In the genomic region with DNA sequence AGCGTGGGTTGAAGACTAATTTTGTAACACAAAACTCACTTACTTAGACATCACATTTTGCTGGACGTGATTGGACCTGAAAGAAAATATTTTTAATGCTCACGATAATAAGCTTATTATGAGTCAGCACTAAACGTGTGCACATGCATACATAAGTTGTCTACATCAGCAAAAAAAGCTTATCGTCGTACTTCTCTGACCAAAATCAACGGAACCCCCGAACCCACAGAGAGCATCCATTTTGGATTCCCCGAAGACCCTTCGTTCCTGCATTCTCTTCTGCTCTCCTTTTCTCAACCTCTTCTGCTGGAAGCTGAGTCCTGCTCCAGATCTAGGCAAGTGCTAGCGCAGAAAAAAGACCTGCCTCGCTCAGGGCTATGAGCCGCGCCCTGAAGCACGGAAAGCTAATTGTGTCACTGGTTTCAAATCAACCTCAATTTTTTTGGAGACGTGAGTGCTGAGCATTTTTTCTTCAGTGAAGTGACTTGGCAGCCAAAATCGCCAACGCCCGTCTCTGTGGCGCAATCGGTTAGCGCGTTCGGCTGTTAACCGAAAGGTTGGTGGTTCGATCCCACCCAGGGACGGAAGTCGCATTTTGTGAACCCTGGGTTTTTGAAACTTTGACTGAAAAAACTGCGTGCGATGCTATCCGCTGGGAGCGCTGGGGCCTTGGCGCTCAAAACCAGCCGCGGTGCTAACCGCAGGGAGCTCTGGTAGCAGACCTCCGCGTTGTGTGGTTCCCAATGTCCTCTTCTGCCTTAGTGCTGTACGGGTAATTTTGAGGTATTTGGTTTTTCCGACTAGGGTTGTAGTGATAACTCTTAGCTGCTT, we compare ENCODE assay signal across 8 cellular contexts. TPM values are rescaled to one million over a fixed set of nuclear protein-coding genes. Genes with fewer than 3 reads are reported as not detected.
DNase-seq lines count a peak whose midpoint lies in the region; ATAC-seq, FAIRE-seq and TF ChIP-seq lines count a peak whose summit lies in the region.
"Not testable (repeated sequence)": the region's sequence is repeated elsewhere in the genome, so short reads cannot be mapped to it uniquely, and the experiment has no call there.

No MANE protein-coding gene starts in this region.

- not testable (repeated sequence) for H3K9me3 ChIP-seq in ascending aorta; hepatocyte (ENCODE audit: low read depth)

- ATAC-seq in HG02852 (IDR thresholded peaks at IDR 0.05; ENCODE audit: unreplicated experiment): peak; percentile 60

- peak overlapping the region; percentile 53 for H2AFZ ChIP-seq in hepatocyte

- H3K9me2 ChIP-seq in hepatocyte (replicated peaks; ENCODE audit: insufficient read depth): not testable (repeated sequence)

- WGBS in hepatocyte (ENCODE audit: low lambda C conversion rate, missing lambda C conversion rate): 3% methylated on average over 40 of the region's 40 CpGs

- H3K4me3 ChIP-seq in ascending aorta: peak overlapping the region; percentile 58 to 68
- H3K4me3 ChIP-seq in hepatocyte: peak overlapping the region; percentile 43
- H3K4me3 ChIP-seq in rectal smooth muscle tissue (ENCODE audit: low read length): peak overlapping the region; percentile 61

- not testable (repeated sequence) for TF ChIP-seq CTCF in ascending aorta (IDR thresholded peaks at IDR 0.05); hepatocyte (IDR thresholded peaks at IDR 0.05; ENCODE audit: poor library complexity)

- DNase-seq in GM12891 (ENCODE audit: insufficient read length, low spot score): not testable (repeated sequence)
- DNase-seq in NCI-H146 (lab: John Stamatoyannopoulos, UW) (peak; percentile 71), T-helper 9 cell (peak; percentile 73), ascending aorta (ENCODE audit: low spot score in 2 of 2) (peak in 1 of 2 donors; percentile 89), hepatocyte (ENCODE audit: low spot score) (peak; percentile 82), urothelium cell line (ENCODE audit: low spot score) (peak; percentile 66)

- intact Hi-C loops in ascending aorta (cut with DNase I): not testable (repeated sequence)

- H3K36me3 ChIP-seq in ascending aorta; hepatocyte (replicated peaks; ENCODE audit: insufficient read depth, low read depth); rectal smooth muscle tissue (ENCODE audit: control insufficient read depth, insufficient read depth, low read length): not testable (repeated sequence)

- peak overlapping the region; percentile 62 to 66 for H3K27ac ChIP-seq in ascending aorta
- not testable (repeated sequence) for H3K27ac ChIP-seq in hepatocyte; rectal smooth muscle tissue (ENCODE audit: low read depth, low read length)

- H3K4me2 ChIP-seq in hepatocyte: peak overlapping the region; percentile 77

- peak; percentile 84 for FAIRE-seq in GM12891 (lab: Jason Lieb, UNC)
- FAIRE-seq in urothelium cell line (lab: Jason Lieb, UNC): not testable (repeated sequence)

- not testable (repeated sequence) for H3K4me1 ChIP-seq in ascending aorta; hepatocyte (ENCODE audit: insufficient read depth); rectal smooth muscle tissue (ENCODE audit: control insufficient read depth, insufficient read depth, low read length)

- not testable (repeated sequence) for H3K79me2 ChIP-seq in hepatocyte

- H3K27me3 ChIP-seq in ascending aorta; hepatocyte; rectal smooth muscle tissue (ENCODE audit: control insufficient read depth, insufficient read depth, low read length): not testable (repeated sequence)

- not testable (repeated sequence) for TF ChIP-seq POLR2A in GM12891 (IDR thresholded peaks at IDR 0.05; ENCODE audit: low read depth, low read length)

- not testable (repeated sequence) for H4K20me1 ChIP-seq in hepatocyte (ENCODE audit: insufficient read depth, poor library complexity, severe bottlenecking)

- not testable (repeated sequence) for H3K9ac ChIP-seq in rectal smooth muscle tissue (ENCODE audit: low read length)

TF ChIP-seq in GM12891, 5 proteins besides CTCF, POLR2A, EP300 and RAD21:
- peak; percentile 40; the same call in 1 of the 2 replicates for TF ChIP-seq SPI1 (IDR thresholded peaks at IDR 0.05; ENCODE audit: low read depth, low read length)

RNA-seq across cellular contexts. Expression of a gene that starts 9.7 kb away (rescaled TPM):
- not detected for polyA plus RNA-seq in GM12891 (2012; ENCODE audit: low read depth, missing spikeins)
- total RNA-seq in ascending aorta (8.8 TPM), hepatocyte (0.17 and 2.2 TPM in 2 replicates)
- polyA plus RNA-seq in hepatocyte: 0.31 and 0.80 TPM in 2 replicates

RNA-seq across cellular contexts. Expression of a gene that starts 15.6 kb away (rescaled TPM):
- polyA plus RNA-seq in GM12891 (2012; ENCODE audit: low read depth, missing spikeins): 0.71 TPM
- total RNA-seq in ascending aorta: 1.9 TPM
- total RNA-seq in hepatocyte: 0.50 and 1.1 TPM in 2 replicates
- polyA plus RNA-seq in hepatocyte: 0.41 and 13.2 TPM in 2 replicates

RNA-seq across cellular contexts. Expression of a gene that starts 34.7 kb away (rescaled TPM):
- polyA plus RNA-seq in GM12891 (2012; ENCODE audit: low read depth, missing spikeins): 6.6 TPM
- total RNA-seq in ascending aorta: 23.6 TPM
- 3.6 TPM in 2 replicates for total RNA-seq in hepatocyte
- 0.64 and 1.0 TPM in 2 replicates for polyA plus RNA-seq in hepatocyte
